16 cellular contexts compared by ENCODE assay signal in the genomic region with DNA sequence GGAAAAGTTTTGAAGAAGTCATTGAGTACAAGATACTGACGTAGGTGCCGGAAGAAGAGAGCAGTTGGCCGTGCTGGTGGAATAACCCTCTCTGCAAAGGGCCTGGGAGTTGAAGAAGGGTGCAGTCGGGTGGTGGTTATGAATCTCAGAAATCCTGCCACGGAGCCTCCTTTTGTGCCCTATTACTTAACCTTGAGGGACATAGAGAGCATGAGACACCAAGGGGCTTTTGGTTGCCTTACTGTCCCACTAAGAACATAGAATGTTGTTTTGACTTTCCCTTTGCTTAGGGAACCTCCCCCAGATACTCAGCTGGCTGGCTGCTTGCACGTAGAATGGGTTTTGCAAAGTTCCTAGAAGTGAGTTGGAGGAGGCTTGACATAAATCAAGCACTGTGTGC. TPM values are rescaled to one million over a fixed set of nuclear protein-coding genes. Genes with fewer than 3 reads are reported as not detected.
DNase-seq lines count a peak whose midpoint lies in the region; ATAC-seq lines count a peak whose summit lies in the region.
"Had no signal": no experiment of that assay in that cellular context is flagged by ENCODE, and none has a peak within 500 bp of the region (broad histone marks: within the 10 kb centered on the region; RNA-seq: fewer than 3 reads in every experiment).

No MANE protein-coding gene starts in this region.

- H3K4me3 Mint-ChIP-seq in activated CD8-positive, alpha-beta T cell treated with anti-CD3 and anti-CD28 coated beads, Interleukin-2, amount 10 ng/mL, durations not matched to agents 7 days and 5 days, result peak overlapping the region; percentile 72
- H3K4me3 Mint-ChIP-seq: H9 had no signal

- peak overlapping the region; percentile 91 for H3K27ac ChIP-seq in effector memory CD4-positive, alpha-beta T cell (ENCODE audit: insufficient read depth, low read length, poor library complexity, severe bottlenecking)
- H3K27ac ChIP-seq: SJSA1, uterus had no signal

- H3K4me1 ChIP-seq in effector memory CD4-positive, alpha-beta T cell (ENCODE audit: control insufficient read depth, insufficient read depth, low read length, poor library complexity, severe bottlenecking), result peaks cover 24% of the 10 kb centered on the region
- H3K4me1 ChIP-seq: SJSA1, uterus had no signal

- peak overlapping the region; percentile 87 for H3K27ac Mint-ChIP-seq in activated CD8-positive, alpha-beta T cell treated with anti-CD3 and anti-CD28 coated beads, Interleukin-2, amount 10 ng/mL, durations not matched to agents 7 days and 5 days
- H3K27ac Mint-ChIP-seq: H9 had no signal

- no peaks in the 10 kb centered on the region for H3K36me3 ChIP-seq in effector memory CD4-positive, alpha-beta T cell (ENCODE audit: control insufficient read depth, insufficient read depth, low read length)
- H3K36me3 ChIP-seq: SJSA1, uterus had no signal

- peak overlapping the region; percentile 20 for H3K4me3 ChIP-seq in effector memory CD4-positive, alpha-beta T cell (ENCODE audit: insufficient read depth, low read depth, low read length, poor library complexity, severe bottlenecking)
- H3K4me3 ChIP-seq: GM12878, SJSA1, uterus had no signal

- H3K27me3 Mint-ChIP-seq in activated CD8-positive, alpha-beta T cell treated with anti-CD3 and anti-CD28 coated beads, Interleukin-2, amount 10 ng/mL, durations not matched to agents 7 days and 5 days (ENCODE audit: low read depth), result no peaks in the 10 kb centered on the region

- no peaks in the 10 kb centered on the region for H3K27me3 ChIP-seq in effector memory CD4-positive, alpha-beta T cell (replicated peaks; ENCODE audit: control insufficient read depth, insufficient read depth, low read length, poor library complexity, severe bottlenecking)
- H3K27me3 ChIP-seq: uterus had no signal

- peak; percentile 21 for ATAC-seq in activated CD8-positive, alpha-beta T cell treated with anti-CD3 and anti-CD28 coated beads, Interleukin-2, amount 10 ng/mL, durations not matched to agents 7 days and 5 days
- ATAC-seq in stimulated activated naive CD8-positive, alpha-beta T cell treated with anti-CD3 and anti-CD28 coated beads, Interleukin-15, Interleukin-2, amounts not matched to agents 100 U/mL and 50 U/mL, for 24 hours, result peak; percentile 61
- ATAC-seq in GM18502 (IDR thresholded peaks at IDR 0.05; ENCODE audit: poor library complexity, unreplicated experiment), result no peak
- ATAC-seq: GM12878, sciatic nerve had no signal

- peak; percentile 33 for DNase-seq in activated T-cell treated with anti-CD3 and anti-CD28 coated beads for 24 hours (ENCODE audit: low read depth)
- DNase-seq in activated T-cell treated with anti-CD3 and anti-CD28 coated beads for 4 hours, result no peak
- DNase-seq in activated CD8-positive, alpha-beta T cell treated with anti-CD3 and anti-CD28 coated beads, Interleukin-2, amount 10 ng/mL, durations not matched to agents 7 days and 5 days, result peak; percentile 51
- peak; percentile 51 to 54 (median 54) for DNase-seq in effector memory CD4-positive, alpha-beta T cell
- DNase-seq in stimulated activated naive CD8-positive, alpha-beta T cell treated with anti-CD3 and anti-CD28 coated beads, Interleukin-15, Interleukin-2, amounts not matched to agents 100 U/mL and 50 U/mL, for 24 hours, result peak; percentile 35
- DNase-seq in HCEC 1CT, result no peak
- no peak for DNase-seq in NCI-H526 (lab: John Stamatoyannopoulos, UW)
- DNase-seq: H9, NCI-H1694, NCI-H748 treated with DMSO at 0.1 percent for 48 hours, uterus had no signal

- peaks cover 4% of the 10 kb centered on the region for H3K9me3 Mint-ChIP-seq in activated CD8-positive, alpha-beta T cell treated with anti-CD3 and anti-CD28 coated beads, Interleukin-2, amount 10 ng/mL, durations not matched to agents 7 days and 5 days (ENCODE audit: insufficient read depth)

- POLR2A ChIA-PET in activated CD8-positive, alpha-beta T cell treated with anti-CD3 and anti-CD28 coated beads, Interleukin-2, amount 10 ng/mL, durations not matched to agents 7 days and 5 days (lab: Charles Lee), result interaction anchor here (0.6 to 6.5 kb wide), 4 partner anchors 14 to 165 kb away, joined by 3 to 84 read pairs (median 4); no protein-coding TSS in a partner anchor

- CTCF ChIA-PET in activated CD8-positive, alpha-beta T cell treated with anti-CD3 and anti-CD28 coated beads, Interleukin-2, amount 10 ng/mL, durations not matched to agents 7 days and 5 days (lab: Charles Lee), result interaction anchor here (0.9 to 1.2 kb wide), 3 partner anchors 8 to 76 kb away, joined by 3 read pairs; no protein-coding TSS in a partner anchor

- no peaks in the 10 kb centered on the region for H3K9me3 ChIP-seq in effector memory CD4-positive, alpha-beta T cell (ENCODE audit: control insufficient read depth, low read length)
- H3K9me3 ChIP-seq: SJSA1, uterus had no signal

- H3K4me1 Mint-ChIP-seq in activated CD8-positive, alpha-beta T cell treated with anti-CD3 and anti-CD28 coated beads, Interleukin-2, amount 10 ng/mL, durations not matched to agents 7 days and 5 days (ENCODE audit: low read depth), result peaks cover 53% of the 10 kb centered on the region
- H3K4me1 Mint-ChIP-seq: H9 had no signal

- H3K36me3 Mint-ChIP-seq in activated CD8-positive, alpha-beta T cell treated with anti-CD3 and anti-CD28 coated beads, Interleukin-2, amount 10 ng/mL, durations not matched to agents 7 days and 5 days (ENCODE audit: low read depth), result peaks cover 5% of the 10 kb centered on the region

RNA-seq across cellular contexts. Expression of gene CD28, which starts 1.3 kb away (rescaled TPM):
- total RNA-seq in activated CD8-positive, alpha-beta T cell treated with anti-CD3 and anti-CD28 coated beads, Interleukin-2, amount 10 ng/mL, durations not matched to agents 7 days and 5 days, result 10 to 100 TPM; 25.6 to 27.2 TPM
- total RNA-seq: H9, kidney epithelial cell, SJSA1 had no signal

Comparison
In these comparisons a context has a peak if more than half of its experiments do, and no peak if none do; other contexts are left out.
1. DNase-seq: peak in activated T-cell treated with anti-CD3 and anti-CD28 coated beads for 24 hours (single experiment), activated CD8-positive, alpha-beta T cell treated with anti-CD3 and anti-CD28 coated beads, Interleukin-2, amount 10 ng/mL, durations not matched to agents 7 days and 5 days (single experiment), effector memory CD4-positive, alpha-beta T cell (3 of 3) and stimulated activated naive CD8-positive, alpha-beta T cell treated with anti-CD3 and anti-CD28 coated beads, Interleukin-15, Interleukin-2, amounts not matched to agents 100 U/mL and 50 U/mL, for 24 hours (single experiment); none in activated T-cell treated with anti-CD3 and anti-CD28 coated beads for 4 hours (single experiment), HCEC 1CT (single experiment) and NCI-H526 (0 of 2).